ENCODE assay signal across 1 cellular context in genomic region chr10:75904499-75905283, GRCh38.
TF ChIP-seq lines count a peak whose summit lies in the region.

No MANE protein-coding gene starts in this region.

TF ChIP-seq in K562, 482 proteins besides CTCF, POLR2A, EP300 and RAD21 (continued from another document):
- TF ChIP-seq CEBPZ (IDR thresholded peaks at IDR 0.05; ENCODE audit: borderline replicate concordance, low read depth, low read length) = no peak
- TF ChIP-seq ZNF224 (CRISPR knock-in tag; IDR thresholded peaks at IDR 0.05) = no peak
- no peak for TF ChIP-seq CHAMP1 (IDR thresholded peaks at IDR 0.05)
- no peak for TF ChIP-seq TSC22D4 (tag; IDR thresholded peaks at IDR 0.05)
- TF ChIP-seq ZNF512 (tag; IDR thresholded peaks at IDR 0.05) = no peak
- no peak for TF ChIP-seq HEY1 (CRISPR knock-in tag; IDR thresholded peaks at IDR 0.05; ENCODE audit: borderline replicate concordance)
- no peak for TF ChIP-seq EGR1 (conservative IDR thresholded peaks at IDR 0.05)
- no peak for TF ChIP-seq HNRNPH1 (optimal IDR thresholded peaks at IDR 0.05; ENCODE audit: low read depth, low read length)
